In genomic region chr3:157856078-157856939, GRCh38 we compare ENCODE assay signal across 13 cellular contexts.
DNase-seq lines count a peak whose midpoint lies in the region; ATAC-seq and TF ChIP-seq lines count a peak whose summit lies in the region.
"Had no signal": no experiment of that assay in that cellular context is flagged by ENCODE, and none has a peak within 500 bp of the region (broad histone marks: within the 10 kb centered on the region; RNA-seq: fewer than 3 reads in every experiment).

No MANE protein-coding gene starts in this region.

- H3K27me3 Mint-ChIP-seq in activated T-cell treated with anti-CD3 and anti-CD28 coated beads, Interleukin-2, amount 50 U/mL, for 72 hours (ENCODE audit: low read depth): no peaks in the 10 kb centered on the region
- H3K27me3 Mint-ChIP-seq in GM23338 (ENCODE audit: insufficient read depth, low read depth, poor library complexity): no peaks in the 10 kb centered on the region
- H3K27me3 Mint-ChIP-seq in activated CD8-positive, alpha-beta memory T cell treated with anti-CD3 and anti-CD28 coated beads, Interleukin-2, amount 10 ng/mL, durations not matched to agents 7 days and 5 days: no peaks in the 10 kb centered on the region
- H3K27me3 Mint-ChIP-seq: stimulated activated naive CD8-positive, alpha-beta T cell treated with anti-CD3 and anti-CD28 coated beads, Interleukin-15, Interleukin-2, amounts not matched to agents 100 ng/mL and 50 ng/mL, for 24 hours had no signal

- ATAC-seq in activated T-cell treated with anti-CD3 and anti-CD28 coated beads, Interleukin-2, amount 50 U/mL, for 72 hours (replicated peaks in 1 of 2): no peak
- ATAC-seq in GM23338 (no peak), HG02840 (IDR thresholded peaks at IDR 0.05; ENCODE audit: low FRiP score, unreplicated experiment) (no peak)
- no peak for ATAC-seq in activated CD8-positive, alpha-beta memory T cell treated with anti-CD3 and anti-CD28 coated beads, Interleukin-2, amount 10 ng/mL, durations not matched to agents 7 days and 5 days

- no peak overlapping the region for H2AFZ ChIP-seq in GM23338

- H3K36me3 Mint-ChIP-seq in activated T-cell treated with anti-CD3 and anti-CD28 coated beads, Interleukin-2, amount 50 U/mL, for 72 hours (ENCODE audit: insufficient read depth in 2 of 2): no peaks in the 10 kb centered on the region
- H3K36me3 Mint-ChIP-seq in GM23338 (ENCODE audit: low read depth): no peaks in the 10 kb centered on the region
- no peaks in the 10 kb centered on the region for H3K36me3 Mint-ChIP-seq in activated CD8-positive, alpha-beta memory T cell treated with anti-CD3 and anti-CD28 coated beads, Interleukin-2, amount 10 ng/mL, durations not matched to agents 7 days and 5 days

- H3K9me2 ChIP-seq in GM23338 (ENCODE audit: insufficient read depth): 0 out of 2 replicates have a peak, but pooled peaks cover 3% of the 10 kb centered on the region

- peak; percentile 49 for DNase-seq in DMS 273 treated with DMSO at 0.1 percent for 48 hours (lab: John Stamatoyannopoulos, UW)
- peak; percentile 25 for DNase-seq in NCI-H1092 treated with DMSO at 0.1 percent for 48 hours (lab: John Stamatoyannopoulos, UW)
- peak; percentile 93 for DNase-seq in NCI-H69 (lab: John Stamatoyannopoulos, UW)
- peak; percentile 70 for DNase-seq in fibroblast of gingiva (ENCODE audit: low read depth)
- DNase-seq in activated T-cell treated with anti-CD3 and anti-CD28 coated beads, Interleukin-2, amount 50 U/mL, for 72 hours: no peak
- no peak for DNase-seq in GM23338 (ENCODE audit: low spot score)
- no peak for DNase-seq in activated CD8-positive, alpha-beta memory T cell treated with anti-CD3 and anti-CD28 coated beads, Interleukin-2, amount 10 ng/mL, durations not matched to agents 7 days and 5 days
- DNase-seq: activated CD4-positive, CD25-positive, alpha-beta regulatory T cell; EL had no signal

- no peak overlapping the region for H3K27ac Mint-ChIP-seq in activated T-cell treated with anti-CD3 and anti-CD28 coated beads, Interleukin-2, amount 50 U/mL, for 72 hours
- no peak overlapping the region for H3K27ac Mint-ChIP-seq in GM23338
- H3K27ac Mint-ChIP-seq in activated CD8-positive, alpha-beta memory T cell treated with anti-CD3 and anti-CD28 coated beads, Interleukin-2, amount 10 ng/mL, durations not matched to agents 7 days and 5 days: no peak overlapping the region
- H3K27ac Mint-ChIP-seq: stimulated activated naive CD8-positive, alpha-beta T cell treated with anti-CD3 and anti-CD28 coated beads, Interleukin-15, Interleukin-2, amounts not matched to agents 100 ng/mL and 50 ng/mL, for 24 hours had no signal

- TF ChIP-seq CTCF in GM23338 (conservative IDR thresholded peaks at IDR 0.05; ENCODE audit: low read depth in 2 of 2): no peak

- CTCF ChIA-PET in activated CD8-positive, alpha-beta memory T cell treated with anti-CD3 and anti-CD28 coated beads, Interleukin-2, amount 10 ng/mL, durations not matched to agents 7 days and 5 days (lab: Charles Lee): no interaction called here

- H3K9me3 Mint-ChIP-seq in activated T-cell treated with anti-CD3 and anti-CD28 coated beads, Interleukin-2, amount 50 U/mL, for 72 hours: peaks cover 0 to 2% of the 10 kb centered on the region in 2 donors
- peaks cover 9% of the 10 kb centered on the region for H3K9me3 Mint-ChIP-seq in GM23338
- H3K9me3 Mint-ChIP-seq in activated CD8-positive, alpha-beta memory T cell treated with anti-CD3 and anti-CD28 coated beads, Interleukin-2, amount 10 ng/mL, durations not matched to agents 7 days and 5 days (ENCODE audit: low read depth): no peaks in the 10 kb centered on the region
- H3K9me3 Mint-ChIP-seq: stimulated activated naive CD8-positive, alpha-beta T cell treated with anti-CD3 and anti-CD28 coated beads, Interleukin-15, Interleukin-2, amounts not matched to agents 100 ng/mL and 50 ng/mL, for 24 hours had no signal

- H3K4me1 ChIP-seq in GM23338 (ENCODE audit: insufficient read depth): peaks cover 3% of the 10 kb centered on the region; the same call in 1 of the 2 replicates
- H3K4me1 ChIP-seq: esophagus muscularis mucosa had no signal

- no peaks in the 10 kb centered on the region for H3K36me3 ChIP-seq in GM23338 (ENCODE audit: insufficient read depth)
- H3K36me3 ChIP-seq: esophagus muscularis mucosa had no signal

- H3K4me3 Mint-ChIP-seq in activated T-cell treated with anti-CD3 and anti-CD28 coated beads, Interleukin-2, amount 50 U/mL, for 72 hours: no peak overlapping the region
- no peak overlapping the region for H3K4me3 Mint-ChIP-seq in GM23338
- no peak overlapping the region for H3K4me3 Mint-ChIP-seq in activated CD8-positive, alpha-beta memory T cell treated with anti-CD3 and anti-CD28 coated beads, Interleukin-2, amount 10 ng/mL, durations not matched to agents 7 days and 5 days
- H3K4me3 Mint-ChIP-seq: stimulated activated naive CD8-positive, alpha-beta T cell treated with anti-CD3 and anti-CD28 coated beads, Interleukin-15, Interleukin-2, amounts not matched to agents 100 ng/mL and 50 ng/mL, for 24 hours had no signal

- no peak overlapping the region for H3K4me2 ChIP-seq in GM23338

- no peaks in the 10 kb centered on the region for H3K4me1 Mint-ChIP-seq in activated T-cell treated with anti-CD3 and anti-CD28 coated beads, Interleukin-2, amount 50 U/mL, for 72 hours (ENCODE audit: low read depth)
- peaks cover 6% of the 10 kb centered on the region; the same call in 1 of the 3 replicates for H3K4me1 Mint-ChIP-seq in GM23338
- no peaks in the 10 kb centered on the region for H3K4me1 Mint-ChIP-seq in activated CD8-positive, alpha-beta memory T cell treated with anti-CD3 and anti-CD28 coated beads, Interleukin-2, amount 10 ng/mL, durations not matched to agents 7 days and 5 days

- H3K79me2 ChIP-seq in GM23338 (replicated peaks; ENCODE audit: insufficient read depth): no peaks in the 10 kb centered on the region

- no peaks in the 10 kb centered on the region for H3F3A ChIP-seq in GM23338 (replicated peaks; ENCODE audit: low read depth)

- no peaks in the 10 kb centered on the region for H3K27me3 ChIP-seq in GM23338 (ENCODE audit: insufficient read depth)
- H3K27me3 ChIP-seq: esophagus muscularis mucosa had no signal

- no peak overlapping the region for H3K4me3 ChIP-seq in GM23338
- H3K4me3 ChIP-seq: esophagus muscularis mucosa had no signal

- no peaks in the 10 kb centered on the region for H4K20me1 ChIP-seq in GM23338 (replicated peaks; ENCODE audit: insufficient read depth)

- no peak overlapping the region for H3K27ac ChIP-seq in GM23338 (ENCODE audit: low read depth)
- H3K27ac ChIP-seq: esophagus muscularis mucosa, HL-60 had no signal

TF ChIP-seq in GM23338, 12 proteins besides CTCF, POLR2A, EP300 and RAD21 (continues in another document):
- TF ChIP-seq EZH2phosphoT487 (IDR thresholded peaks at IDR 0.05; ENCODE audit: unreplicated experiment) (no peak), REST (IDR thresholded peaks at IDR 0.05; ENCODE audit: unreplicated experiment) (no peak), NANOG (IDR thresholded peaks at IDR 0.05; ENCODE audit: borderline replicate concordance) (no peak)

Comparison
In these comparisons a context has a peak if more than half of its experiments do, and no peak if none do; other contexts are left out.
1. DNase-seq: peak in DMS 273 treated with DMSO at 0.1 percent for 48 hours (single experiment), NCI-H1092 treated with DMSO at 0.1 percent for 48 hours (single experiment), NCI-H69 (single experiment) and fibroblast of gingiva (single experiment); none in activated T-cell treated with anti-CD3 and anti-CD28 coated beads, Interleukin-2, amount 50 U/mL, for 72 hours (0 of 2), GM23338 (single experiment) and activated CD8-positive, alpha-beta memory T cell treated with anti-CD3 and anti-CD28 coated beads, Interleukin-2, amount 10 ng/mL, durations not matched to agents 7 days and 5 days (single experiment).